In genomic region chr16:58855291-58855823, GRCh38 we compare ENCODE assay signal across 18 cellular contexts.
"Had no signal": no experiment of that assay in that cellular context is flagged by ENCODE, and none has a peak within 500 bp of the region (broad histone marks: within the 10 kb centered on the region; RNA-seq: fewer than 3 reads in every experiment).

No MANE protein-coding gene starts in this region.

- H3K27me3 ChIP-seq: adrenal gland, gastrocnemius medialis, heart left ventricle, pancreas had no signal

- H3K4me3 ChIP-seq: adrenal gland, gastrocnemius medialis, heart left ventricle, lower lobe of right lung, pancreas, thoracic aorta had no signal

- ATAC-seq: activated CD4-positive, alpha-beta T cell treated with anti-CD3 and anti-CD28 coated beads for 36 hours; gastrocnemius medialis; heart left ventricle; left colon; lower lobe of right lung; pancreas; stimulated activated effector memory CD8-positive, alpha-beta T cell treated with anti-CD3 and anti-CD28 coated beads, Interleukin-12 subunit alpha, Interleukin-12 subunit beta, amount 100 ng/mL, for 72 hours had no signal

- H3K9me3 Mint-ChIP-seq: activated CD4-positive, alpha-beta memory T cell treated with anti-CD3 and anti-CD28 coated beads for 36 hours; activated naive CD4-positive, alpha-beta T cell treated with anti-CD3 and anti-CD28 coated beads, Interleukin-2, amount 50 U/mL, for 24 hours; activated T-cell treated with anti-CD3 and anti-CD28 coated beads, Interleukin-2, amount 50 U/mL, for 24 hours; neural crest cell; stimulated activated effector memory CD8-positive, alpha-beta T cell treated with anti-CD3 and anti-CD28 coated beads, Interleukin-12 subunit alpha, Interleukin-12 subunit beta, amount 100 ng/mL, for 72 hours had no signal

- H3K4me3 Mint-ChIP-seq: activated CD4-positive, alpha-beta memory T cell treated with anti-CD3 and anti-CD28 coated beads for 36 hours; activated CD4-positive, alpha-beta T cell treated with anti-CD3 and anti-CD28 coated beads for 36 hours; activated naive CD4-positive, alpha-beta T cell treated with anti-CD3 and anti-CD28 coated beads, Interleukin-2, amount 50 U/mL, for 24 hours; activated T-cell treated with anti-CD3 and anti-CD28 coated beads, Interleukin-2, amount 50 U/mL, for 24 hours; neural crest cell; stimulated activated effector memory CD8-positive, alpha-beta T cell treated with anti-CD3 and anti-CD28 coated beads, Interleukin-12 subunit alpha, Interleukin-12 subunit beta, amount 100 ng/mL, for 72 hours had no signal

- H3K9me3 ChIP-seq: adrenal gland, gastrocnemius medialis, lower lobe of right lung, pancreas, thoracic aorta had no signal

- H3K36me3 Mint-ChIP-seq: activated CD4-positive, alpha-beta memory T cell treated with anti-CD3 and anti-CD28 coated beads for 36 hours; activated naive CD4-positive, alpha-beta T cell treated with anti-CD3 and anti-CD28 coated beads, Interleukin-2, amount 50 U/mL, for 24 hours; stimulated activated effector memory CD8-positive, alpha-beta T cell treated with anti-CD3 and anti-CD28 coated beads, Interleukin-12 subunit alpha, Interleukin-12 subunit beta, amount 100 ng/mL, for 72 hours had no signal

- H3K27ac Mint-ChIP-seq: activated CD4-positive, alpha-beta memory T cell treated with anti-CD3 and anti-CD28 coated beads for 36 hours; activated CD4-positive, alpha-beta T cell treated with anti-CD3 and anti-CD28 coated beads for 36 hours; activated naive CD4-positive, alpha-beta T cell treated with anti-CD3 and anti-CD28 coated beads, Interleukin-2, amount 50 U/mL, for 24 hours; activated T-cell treated with anti-CD3 and anti-CD28 coated beads, Interleukin-2, amount 50 U/mL, for 24 hours; stimulated activated effector memory CD8-positive, alpha-beta T cell treated with anti-CD3 and anti-CD28 coated beads, Interleukin-12 subunit alpha, Interleukin-12 subunit beta, amount 100 ng/mL, for 72 hours had no signal

- H3K4me1 Mint-ChIP-seq: activated CD4-positive, alpha-beta T cell treated with anti-CD3 and anti-CD28 coated beads for 36 hours; stimulated activated effector memory CD8-positive, alpha-beta T cell treated with anti-CD3 and anti-CD28 coated beads, Interleukin-12 subunit alpha, Interleukin-12 subunit beta, amount 100 ng/mL, for 72 hours had no signal

- H3K36me3 ChIP-seq: adrenal gland, gastrocnemius medialis, heart left ventricle, lower lobe of right lung, pancreas, thoracic aorta, WERI-Rb-1 had no signal

- H3K4me1 ChIP-seq: adrenal gland, gastrocnemius medialis, heart left ventricle, lower lobe of right lung, pancreas had no signal

- DNase-seq: activated CD4-positive, alpha-beta memory T cell treated with anti-CD3 and anti-CD28 coated beads for 36 hours; activated CD4-positive, alpha-beta T cell treated with anti-CD3 and anti-CD28 coated beads for 36 hours; activated effector memory CD4-positive, alpha-beta T cell treated with Interleukin-2 at 50 U/mL for 16 hours; activated T-cell treated with anti-CD3 and anti-CD28 coated beads, Interleukin-2, amount 50 U/mL, for 24 hours; adrenal gland; gastrocnemius medialis; heart left ventricle; left colon; lower lobe of right lung; midbrain; pancreas; stimulated activated CD4-positive, alpha-beta T cell treated with anti-CD3 and anti-CD28 coated beads, Interleukin-12 subunit alpha, Interleukin-12 subunit beta, amount 100 ng/mL, for 4 hours; stimulated activated CD4-positive, alpha-beta T cell treated with anti-CD3 and anti-CD28 coated beads, Interleukin-2, amount 100 ng/mL, for 24 hours; WERI-Rb-1 had no signal

- H3K27ac ChIP-seq: adrenal gland, gastrocnemius medialis, heart left ventricle, lower lobe of right lung, pancreas, thoracic aorta, WERI-Rb-1 had no signal
